ENCODE assay signal across 11 cellular contexts in the genomic region with DNA sequence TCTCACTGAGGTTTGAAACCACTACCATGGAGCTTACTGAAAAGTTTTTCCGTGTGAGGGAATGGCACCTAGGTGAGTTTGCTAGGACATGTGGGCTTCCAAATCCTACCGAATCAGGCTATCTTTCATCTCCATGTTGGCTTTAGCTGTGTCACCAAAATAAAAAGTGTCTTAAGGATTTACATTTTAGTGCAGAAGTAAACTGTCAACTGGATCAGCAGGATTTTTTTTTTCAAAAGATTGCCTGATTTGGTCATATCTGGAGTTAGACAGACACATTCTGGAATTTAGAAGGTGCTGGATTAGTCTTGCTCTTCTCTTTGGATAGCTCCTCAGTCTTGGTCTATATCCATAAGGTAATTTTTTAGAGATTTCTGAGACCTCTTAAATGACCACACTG.
"Had no signal": no experiment of that assay in that cellular context is flagged by ENCODE, and none has a peak within 500 bp of the region (broad histone marks: within the 10 kb centered on the region; RNA-seq: fewer than 3 reads in every experiment).

No MANE protein-coding gene starts in this region.

- H3K36me3 ChIP-seq: breast epithelium, stomach, vagina had no signal

- H3K4me1 ChIP-seq: parathyroid adenoma had no signal

- H2AFZ ChIP-seq: parathyroid adenoma had no signal

- H3K4me3 ChIP-seq: breast epithelium, skin epidermis, stomach, vagina had no signal

- H3K9ac ChIP-seq: parathyroid adenoma had no signal

- H3K27me3 ChIP-seq: breast epithelium, stomach, vagina had no signal

- H3K79me2 ChIP-seq: parathyroid adenoma had no signal

- H3K27ac ChIP-seq: parathyroid adenoma, vagina had no signal

- H3K27ac Mint-ChIP-seq: activated CD8-positive, alpha-beta memory T cell treated with anti-CD3 and anti-CD28 coated beads, Interleukin-2, amount 10 ng/mL, durations not matched to agents 7 days and 5 days had no signal

- H3K27me3 Mint-ChIP-seq: activated CD8-positive, alpha-beta memory T cell treated with anti-CD3 and anti-CD28 coated beads, Interleukin-2, amount 10 ng/mL, durations not matched to agents 7 days and 5 days had no signal

- H3K4me3 Mint-ChIP-seq: activated CD8-positive, alpha-beta memory T cell treated with anti-CD3 and anti-CD28 coated beads, Interleukin-2, amount 10 ng/mL, durations not matched to agents 7 days and 5 days had no signal

- ATAC-seq: activated CD8-positive, alpha-beta memory T cell treated with anti-CD3 and anti-CD28 coated beads, Interleukin-2, amount 10 ng/mL, durations not matched to agents 7 days and 5 days had no signal

- DNase-seq: activated CD4-positive, alpha-beta T cell treated with anti-CD3 and anti-CD28 coated beads for 4 hours; activated CD8-positive, alpha-beta memory T cell treated with anti-CD3 and anti-CD28 coated beads, Interleukin-2, amount 10 ng/mL, durations not matched to agents 7 days and 5 days; activated naive CD4-positive, alpha-beta T cell treated with anti-CD3 and anti-CD28 coated beads, Interleukin-2, amount 50 U/mL, for 16 hours; dermis blood vessel endothelial cell; hippocampal formation; stomach; T-helper 1 cell had no signal

- H3K9me3 ChIP-seq: breast epithelium, stomach, vagina had no signal
